2 cellular contexts compared by ENCODE assay signal in genomic region chr2:40279479-40279878, GRCh38.
TF ChIP-seq lines count a peak whose summit lies in the region.

No MANE protein-coding gene starts in this region.

TF ChIP-seq in A549, 52 proteins besides CTCF, POLR2A, EP300 and RAD21:
- TF ChIP-seq PBX3 (IDR thresholded peaks at IDR 0.05) (no peak), CBX8 (IDR thresholded peaks at IDR 0.05) (no peak), FOXS1 (CRISPR knock-in tag; IDR thresholded peaks at IDR 0.05) (no peak), EHMT2 (IDR thresholded peaks at IDR 0.05; ENCODE audit: low read depth) (no peak), SREBF2 (IDR thresholded peaks at IDR 0.05) (no peak), SMC3 (IDR thresholded peaks at IDR 0.05) (no peak), TFCP2L1 (CRISPR knock-in tag; IDR thresholded peaks at IDR 0.05) (no peak), HDAC2 (IDR thresholded peaks at IDR 0.05) (no peak), BHLHE40 (IDR thresholded peaks at IDR 0.05; ENCODE audit: low read depth, low read length) (no peak), NPAS2 (CRISPR knock-in tag; IDR thresholded peaks at IDR 0.05; ENCODE audit: borderline replicate concordance) (no peak), NFE2L2 (conservative IDR thresholded peaks at IDR 0.05; ENCODE audit: low read length) (no peak), CEBPB (IDR thresholded peaks at IDR 0.05) (no peak), GATA3 (IDR thresholded peaks at IDR 0.05; ENCODE audit: borderline replicate concordance) (no peak), E2F6 (IDR thresholded peaks at IDR 0.05; ENCODE audit: borderline replicate concordance, low read depth) (no peak), MAX (IDR thresholded peaks at IDR 0.05) (no peak), MYC (IDR thresholded peaks at IDR 0.05; ENCODE audit: borderline replicate concordance, low read length) (no peak), RNF2 (IDR thresholded peaks at IDR 0.05; ENCODE audit: borderline replicate concordance, low read depth) (no peak), NR3C1 (IDR thresholded peaks at IDR 0.05) (no peak), ZFP36 (IDR thresholded peaks at IDR 0.05; ENCODE audit: borderline replicate concordance, partially characterized antibody) (no peak), FOSL2 (IDR thresholded peaks at IDR 0.05) (no peak), FOSL2 (CRISPR knock-in tag; IDR thresholded peaks at IDR 0.05) (no peak)

TF ChIP-seq in IMR-90, 13 proteins besides CTCF, POLR2A, EP300 and RAD21:
- TF ChIP-seq BHLHE40 (IDR thresholded peaks at IDR 0.05; ENCODE audit: low read depth, low read length) (no peak), RFX5 (IDR thresholded peaks at IDR 0.05; ENCODE audit: low read depth, low read length) (no peak), MAFK (IDR thresholded peaks at IDR 0.05; ENCODE audit: low read depth, low read length) (no peak), MAZ (IDR thresholded peaks at IDR 0.05; ENCODE audit: borderline replicate concordance, low read depth, low read length) (no peak), SMC3 (IDR thresholded peaks at IDR 0.05; ENCODE audit: low read depth, low read length) (no peak), FOS (IDR thresholded peaks at IDR 0.05; ENCODE audit: low read depth, low read length) (no peak), NFE2L2 (IDR thresholded peaks at IDR 0.05; ENCODE audit: low read depth, low read length) (no peak), MXI1 (IDR thresholded peaks at IDR 0.05; ENCODE audit: borderline replicate concordance, low read depth, low read length) (no peak), RCOR1 (IDR thresholded peaks at IDR 0.05; ENCODE audit: insufficient replicate concordance, low read length) (no peak), CEBPB (IDR thresholded peaks at IDR 0.05; ENCODE audit: low read depth, low read length) (no peak), CHD1 (IDR thresholded peaks at IDR 0.05; ENCODE audit: low read depth, low read length) (no peak)
- TF ChIP-seq, protein P1, sequence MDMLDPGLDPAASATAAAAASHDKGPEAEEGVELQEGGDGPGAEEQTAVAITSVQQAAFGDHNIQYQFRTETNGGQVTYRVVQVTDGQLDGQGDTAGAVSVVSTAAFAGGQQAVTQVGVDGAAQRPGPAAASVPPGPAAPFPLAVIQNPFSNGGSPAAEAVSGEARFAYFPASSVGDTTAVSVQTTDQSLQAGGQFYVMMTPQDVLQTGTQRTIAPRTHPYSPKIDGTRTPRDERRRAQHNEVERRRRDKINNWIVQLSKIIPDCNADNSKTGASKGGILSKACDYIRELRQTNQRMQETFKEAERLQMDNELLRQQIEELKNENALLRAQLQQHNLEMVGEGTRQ (IDR thresholded peaks at IDR 0.05; ENCODE audit: low read depth, low read length): no peak
- TF ChIP-seq, protein P2, sequence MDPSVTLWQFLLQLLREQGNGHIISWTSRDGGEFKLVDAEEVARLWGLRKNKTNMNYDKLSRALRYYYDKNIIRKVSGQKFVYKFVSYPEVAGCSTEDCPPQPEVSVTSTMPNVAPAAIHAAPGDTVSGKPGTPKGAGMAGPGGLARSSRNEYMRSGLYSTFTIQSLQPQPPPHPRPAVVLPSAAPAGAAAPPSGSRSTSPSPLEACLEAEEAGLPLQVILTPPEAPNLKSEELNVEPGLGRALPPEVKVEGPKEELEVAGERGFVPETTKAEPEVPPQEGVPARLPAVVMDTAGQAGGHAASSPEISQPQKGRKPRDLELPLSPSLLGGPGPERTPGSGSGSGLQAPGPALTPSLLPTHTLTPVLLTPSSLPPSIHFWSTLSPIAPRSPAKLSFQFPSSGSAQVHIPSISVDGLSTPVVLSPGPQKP (IDR thresholded peaks at IDR 0.05; ENCODE audit: borderline replicate concordance, low read depth, low read length): no peak
